8 cellular contexts compared by ENCODE assay signal in the genomic region with DNA sequence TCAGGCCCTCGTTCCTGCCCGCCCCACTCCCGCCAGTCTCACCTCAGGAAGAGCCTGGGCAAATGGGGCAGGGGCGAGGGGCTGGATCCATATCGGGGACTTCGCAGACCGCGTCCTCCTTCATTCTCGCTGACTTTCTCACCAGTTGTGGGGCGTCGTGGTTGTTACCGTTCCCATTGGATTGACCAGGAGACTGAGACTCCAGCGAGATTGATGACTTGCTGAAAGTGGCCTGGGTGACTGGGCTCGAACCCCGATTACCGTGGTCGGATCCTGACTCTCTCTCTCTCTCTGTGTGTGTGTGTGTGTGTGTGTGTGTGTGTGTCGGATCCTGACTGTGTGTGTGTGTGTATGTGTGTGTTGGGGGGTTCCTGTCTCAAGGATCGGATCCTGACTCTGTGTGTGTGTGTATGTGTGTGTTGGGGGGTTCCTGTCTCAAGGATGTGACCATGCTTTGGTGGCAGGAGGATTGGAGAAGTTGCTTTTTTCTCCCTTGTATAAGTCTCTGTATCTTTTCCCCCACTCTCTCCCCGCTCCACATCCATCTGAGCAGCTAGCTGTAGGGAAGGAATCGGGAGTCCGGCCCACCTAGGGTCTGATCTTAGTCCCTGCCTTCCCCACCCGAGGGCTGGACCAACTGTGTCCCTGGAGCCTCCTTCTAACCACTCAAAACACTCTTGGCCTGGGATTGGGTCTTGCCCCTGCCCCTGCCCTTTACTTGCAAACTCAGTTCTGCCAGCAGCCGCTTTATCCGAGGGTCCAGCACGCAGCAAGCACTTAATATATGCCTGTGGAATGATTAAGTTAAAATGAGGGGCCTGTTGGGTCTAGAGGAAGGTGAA. TPM values are rescaled to one million over a fixed set of nuclear protein-coding genes. Genes with fewer than 3 reads are reported as not detected.
DNase-seq lines count a peak whose midpoint lies in the region; ATAC-seq and TF ChIP-seq lines count a peak whose summit lies in the region.

No MANE protein-coding gene starts in this region.

- POLR2A ChIA-PET in CD8-positive, alpha-beta T cell (lab: Charles Lee) = interaction anchor here (2.0 to 5.1 kb wide), 2 partner anchors 15 to 52 kb away, joined by 6 to 26 read pairs; no protein-coding TSS in a partner anchor
- POLR2A ChIA-PET in activated naive CD8-positive, alpha-beta T cell treated with anti-CD3 and anti-CD28 coated beads, Interleukin-2, amount 10 ng/mL, durations not matched to agents 7 days and 5 days (lab: Charles Lee) = interaction anchor here (0.5 to 4.2 kb wide), 6 partner anchors 9 to 52 kb away, joined by 3 to 50 read pairs (median 4); a partner anchor contains a TSS

- WGBS in HUES64 = 7% methylated on average over 26 of the region's 26 CpGs
- 20% methylated on average over 19 of the region's 26 CpGs for WGBS in hepatocyte (ENCODE audit: low lambda C conversion rate, missing lambda C conversion rate)

- CTCF ChIA-PET in CD8-positive, alpha-beta T cell (lab: Charles Lee) = interaction anchor here (1.2 to 1.7 kb wide), 3 partner anchors 8 to 69 kb away, joined by 3 to 6 read pairs (median 3); a partner anchor contains a TSS

- H3K27ac ChIP-seq in CD8-positive, alpha-beta T cell (ENCODE audit: low read depth, low read length) = peak overlapping the region; percentile 57
- H3K27ac ChIP-seq in HUES64 (ENCODE audit: low read depth, low read length) = peak overlapping the region; percentile 60
- peak overlapping the region; percentile 82 for H3K27ac ChIP-seq in hepatocyte
- H3K27ac ChIP-seq in skeletal muscle tissue (ENCODE audit: low read depth, low read length) = peak overlapping the region; percentile 83

- H3K36me3 ChIP-seq in CD8-positive, alpha-beta T cell (ENCODE audit: insufficient read depth, low read length) = no peaks in the 10 kb centered on the region
- H3K36me3 ChIP-seq in HUES64 (ENCODE audit: insufficient read depth, low read length) (peaks cover 6% of the 10 kb centered on the region; the same call in 1 of the 2 replicates), hepatocyte (replicated peaks; ENCODE audit: insufficient read depth, low read depth) (no peaks in the 10 kb centered on the region), skeletal muscle tissue (ENCODE audit: control insufficient read depth in 3 of 3, insufficient read depth in 3 of 3, low read length in 3 of 3) (peaks cover 0 to 4% (median 0%) of the 10 kb centered on the region in 3 donors)

- H3K9me3 ChIP-seq in CD8-positive, alpha-beta T cell (ENCODE audit: low read length) = no peaks in the 10 kb centered on the region
- H3K9me3 ChIP-seq in HUES64 (ENCODE audit: insufficient read depth, low read depth, low read length) (no peaks in the 10 kb centered on the region), hepatocyte (ENCODE audit: low read depth) (no peaks in the 10 kb centered on the region), skeletal muscle tissue (ENCODE audit: control insufficient read depth in 3 of 3, low read length in 3 of 3) (no peaks in the 10 kb centered on the region)

- H3K9me2 ChIP-seq in hepatocyte (replicated peaks; ENCODE audit: insufficient read depth) = no peaks in the 10 kb centered on the region

- H3K4me2 ChIP-seq in hepatocyte = peak overlapping the region; percentile 94

- H3K79me2 ChIP-seq in hepatocyte = peaks cover 51% of the 10 kb centered on the region

- DNase-seq in CD8-positive, alpha-beta T cell = peak in 1 of 7 experiments; percentile 52
- DNase-seq in activated naive CD8-positive, alpha-beta T cell treated with anti-CD3 and anti-CD28 coated beads, Interleukin-2, amount 10 ng/mL, durations not matched to agents 7 days and 5 days = peak; percentile 40
- no peak for DNase-seq in hepatocyte (ENCODE audit: low spot score)

- H3K4me3 ChIP-seq in CD8-positive, alpha-beta T cell (ENCODE audit: low read depth, low read length) = peak overlapping the region; percentile 65
- H3K4me3 ChIP-seq in HUES64 (ENCODE audit: low read length) (peak overlapping the region; percentile 75), hepatocyte (peak overlapping the region; percentile 87), skeletal muscle tissue (ENCODE audit: low read length in 3 of 3) (peak overlapping the region; percentile 73 to 89 (median 81))

- H3K27ac Mint-ChIP-seq in CD8-positive, alpha-beta T cell = peak overlapping the region; percentile 93
- H3K27ac Mint-ChIP-seq in activated naive CD8-positive, alpha-beta T cell treated with anti-CD3 and anti-CD28 coated beads, Interleukin-2, amount 10 ng/mL, durations not matched to agents 7 days and 5 days = peak overlapping the region; percentile 89

- no peaks in the 10 kb centered on the region for H3K27me3 Mint-ChIP-seq in CD8-positive, alpha-beta T cell (ENCODE audit: low read depth)
- no peaks in the 10 kb centered on the region for H3K27me3 Mint-ChIP-seq in activated naive CD8-positive, alpha-beta T cell treated with anti-CD3 and anti-CD28 coated beads, Interleukin-2, amount 10 ng/mL, durations not matched to agents 7 days and 5 days

- intact Hi-C loops in CD8-positive, alpha-beta T cell (cut with DNase I, micrococcal nuclease) = loop anchor here (5.0 kb wide), 3 partner anchors 145 to 445 kb away; a partner anchor contains a TSS

- H3K4me1 Mint-ChIP-seq in CD8-positive, alpha-beta T cell (ENCODE audit: low read depth) = peaks cover 86% of the 10 kb centered on the region
- H3K4me1 Mint-ChIP-seq in activated naive CD8-positive, alpha-beta T cell treated with anti-CD3 and anti-CD28 coated beads, Interleukin-2, amount 10 ng/mL, durations not matched to agents 7 days and 5 days = peaks cover 54% of the 10 kb centered on the region

- H4K20me1 ChIP-seq in hepatocyte (ENCODE audit: insufficient read depth, poor library complexity, severe bottlenecking) = peaks cover 6% of the 10 kb centered on the region

- H3K36me3 Mint-ChIP-seq in CD8-positive, alpha-beta T cell = peaks cover 11% of the 10 kb centered on the region
- H3K36me3 Mint-ChIP-seq in activated naive CD8-positive, alpha-beta T cell treated with anti-CD3 and anti-CD28 coated beads, Interleukin-2, amount 10 ng/mL, durations not matched to agents 7 days and 5 days = peaks cover 10% of the 10 kb centered on the region

- H3K4me1 ChIP-seq in CD8-positive, alpha-beta T cell (ENCODE audit: insufficient read depth, low read length) = peaks cover 79% of the 10 kb centered on the region
- H3K4me1 ChIP-seq in HUES64 (ENCODE audit: insufficient read depth, low read length) (peaks cover 21% of the 10 kb centered on the region; the same call in 1 of the 2 replicates), hepatocyte (ENCODE audit: insufficient read depth) (peaks cover 25% of the 10 kb centered on the region), skeletal muscle tissue (ENCODE audit: control insufficient read depth in 3 of 3, insufficient read depth in 3 of 3, low read length in 3 of 3) (peaks cover 35 to 45% (median 41%) of the 10 kb centered on the region in 3 donors)

- H3K4me3 Mint-ChIP-seq in CD8-positive, alpha-beta T cell = peak overlapping the region; percentile 95
- peak overlapping the region; percentile 94 for H3K4me3 Mint-ChIP-seq in activated naive CD8-positive, alpha-beta T cell treated with anti-CD3 and anti-CD28 coated beads, Interleukin-2, amount 10 ng/mL, durations not matched to agents 7 days and 5 days

- no peak for TF ChIP-seq CTCF in CD8-positive, alpha-beta T cell (IDR thresholded peaks at IDR 0.05)
- TF ChIP-seq CTCF in hepatocyte (IDR thresholded peaks at IDR 0.05; ENCODE audit: poor library complexity) = no peak

- ATAC-seq in CD8-positive, alpha-beta T cell = no peak
- no peak for ATAC-seq in activated naive CD8-positive, alpha-beta T cell treated with anti-CD3 and anti-CD28 coated beads, Interleukin-2, amount 10 ng/mL, durations not matched to agents 7 days and 5 days (ENCODE audit: low read depth)
- ATAC-seq in GM21737 (IDR thresholded peaks at IDR 0.05; ENCODE audit: unreplicated experiment) (no peak), HG02759 (IDR thresholded peaks at IDR 0.05; ENCODE audit: unreplicated experiment) (no peak), GM19395 (IDR thresholded peaks at IDR 0.05; ENCODE audit: unreplicated experiment) (no peak)

- no peaks in the 10 kb centered on the region for H3K27me3 ChIP-seq in CD8-positive, alpha-beta T cell (ENCODE audit: insufficient read depth, low read length)
- H3K27me3 ChIP-seq in HUES64 (ENCODE audit: insufficient read depth, low read length) (no peaks in the 10 kb centered on the region), hepatocyte (no peaks in the 10 kb centered on the region), skeletal muscle tissue (ENCODE audit: control insufficient read depth in 3 of 3, insufficient read depth in 3 of 3, low read length in 3 of 3) (no peaks in the 10 kb centered on the region)

- H3K9ac ChIP-seq in HUES64 (ENCODE audit: low read depth, low read length) = peak overlapping the region; percentile 72
- H3K9ac ChIP-seq in skeletal muscle tissue (ENCODE audit: low read depth in 1 of 3, low read length in 3 of 3) = peak overlapping the region; percentile 80 to 88 (median 85)

- peak overlapping the region; percentile 56 for H2AFZ ChIP-seq in hepatocyte

- H3K9me3 Mint-ChIP-seq in CD8-positive, alpha-beta T cell = no peaks in the 10 kb centered on the region
- no peaks in the 10 kb centered on the region for H3K9me3 Mint-ChIP-seq in activated naive CD8-positive, alpha-beta T cell treated with anti-CD3 and anti-CD28 coated beads, Interleukin-2, amount 10 ng/mL, durations not matched to agents 7 days and 5 days

RNA-seq across cellular contexts. Expression of a gene that starts 0.6 kb away (rescaled TPM):
- total RNA-seq in CD8-positive, alpha-beta T cell = 1 to 10 TPM; 7.9 to 8.2 TPM
- 13.6 TPM for polyA plus RNA-seq in HUES64 (2013, experiment 1 of 2)
- polyA plus RNA-seq in HUES64 (2013, experiment 2 of 2) = 13.0 TPM
- 10 to 100 TPM; 25.4 to 25.7 TPM for total RNA-seq in activated naive CD8-positive, alpha-beta T cell treated with anti-CD3 and anti-CD28 coated beads, Interleukin-2, amount 10 ng/mL, durations not matched to agents 7 days and 5 days
- total RNA-seq in hepatocyte (12.4 and 12.7 TPM in 2 replicates), skeletal muscle tissue (16.7 TPM)
- polyA plus RNA-seq in hepatocyte = 15.1 and 19.7 TPM in 2 replicates

RNA-seq across cellular contexts. Expression of a gene that starts 16.9 kb away (rescaled TPM):
- total RNA-seq in CD8-positive, alpha-beta T cell = under 1 TPM; 0.50 to 0.76 TPM
- polyA plus RNA-seq in HUES64 (2013, experiment 1 of 2) = 29.3 TPM
- polyA plus RNA-seq in HUES64 (2013, experiment 2 of 2) = 31.6 TPM
- total RNA-seq in activated naive CD8-positive, alpha-beta T cell treated with anti-CD3 and anti-CD28 coated beads, Interleukin-2, amount 10 ng/mL, durations not matched to agents 7 days and 5 days = 10 to 100 TPM; 45.8 to 49.7 TPM
- total RNA-seq in hepatocyte (0.76 and 1.5 TPM in 2 replicates), skeletal muscle tissue (2.1 TPM)
- 3.3 and 3.8 TPM in 2 replicates for polyA plus RNA-seq in hepatocyte

Comparison
In these comparisons a context has a peak if more than half of its experiments do, and no peak if none do; other contexts are left out.
1. RNA of a gene that starts 16.9 kb away (total RNA-seq): 45.8 to 49.7 TPM in activated naive CD8-positive, alpha-beta T cell treated with anti-CD3 and anti-CD28 coated beads, Interleukin-2, amount 10 ng/mL, durations not matched to agents 7 days and 5 days; 2.1 TPM in skeletal muscle tissue (single experiment), 0.76 to 1.5 TPM in hepatocyte and 0.50 to 0.76 TPM in CD8-positive, alpha-beta T cell; every median in the first group is over 10 times any median in the second.
2. Peak in every context shown above with its lines, with median percentiles within 50 percentile points of each other: H3K27ac ChIP-seq and H3K4me3 ChIP-seq.